In the genomic region with DNA sequence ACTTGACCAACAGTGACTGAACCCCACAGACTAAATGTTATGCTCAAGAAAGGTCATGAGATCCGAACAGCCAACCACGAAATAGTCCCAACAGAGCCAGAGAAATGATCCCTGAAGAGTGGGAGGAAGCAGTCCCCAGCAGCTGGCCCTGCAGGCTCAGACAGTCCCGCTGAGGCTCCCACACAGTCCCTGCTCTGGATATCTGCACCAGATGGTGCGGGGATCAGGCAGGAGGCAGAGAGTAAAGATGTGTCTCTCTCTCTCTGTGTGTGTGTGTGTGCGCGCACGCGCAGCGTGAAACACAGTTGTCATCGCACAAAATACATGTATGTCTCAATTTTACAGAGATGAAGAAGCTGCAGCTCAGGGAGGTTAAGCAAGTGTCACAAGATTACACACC, we compare ENCODE assay signal across 16 cellular contexts. TPM values are rescaled to one million over a fixed set of nuclear protein-coding genes. Genes with fewer than 3 reads are reported as not detected.
A peak's percentile ranks its signal among the peaks of the same experiment; 100 is the strongest.
DNase-seq lines count a peak whose midpoint lies in the region; ATAC-seq, FAIRE-seq and TF ChIP-seq lines count a peak whose summit lies in the region.
"Had no signal": no experiment of that assay in that cellular context is flagged by ENCODE, and none has a peak within 500 bp of the region (broad histone marks: within the 10 kb centered on the region; RNA-seq: fewer than 3 reads in every experiment).

No MANE protein-coding gene starts in this region.

- H3K4me2 ChIP-seq in GM12878 (ENCODE audit: control insufficient read depth, insufficient read depth) (no peak overlapping the region), smooth muscle cell (peak overlapping the region; percentile 35)

- H3K27ac ChIP-seq in GM12878 (ENCODE audit: control insufficient read depth, insufficient read depth): no peak overlapping the region
- peak overlapping the region; percentile 86 for H3K27ac ChIP-seq in smooth muscle cell (ENCODE audit: low read depth)
- H3K27ac ChIP-seq in CD8-positive, alpha-beta memory T cell (ENCODE audit: low read depth, low read length): no peak overlapping the region
- H3K27ac ChIP-seq: BLaER1 treated with 17β-estradiol and CSF1 and Interleukin-3, amounts not matched to agents 10 nM and 100 nM; upper lobe of right lung had no signal

- DNase-seq in MV-4-11 (lab: John Stamatoyannopoulos, UW) (peak; percentile 50), GM12878 (ENCODE audit: low read depth, low spot score) (no peak), left ventricle myocardium superior (peak; percentile 52), smooth muscle cell (lab: John Stamatoyannopoulos, UW; ENCODE audit: unreplicated experiment) (no peak), GDM1 (lab: John Stamatoyannopoulos, UW) (no peak)
- DNase-seq in activated CD8-positive, alpha-beta T cell treated with anti-CD3 and anti-CD28 coated beads, Interleukin-2, amount 10 ng/mL, durations not matched to agents 7 days and 5 days: no peak
- no peak for DNase-seq in CD8-positive, alpha-beta memory T cell
- DNase-seq: activated effector memory CD4-positive, alpha-beta T cell treated with Interleukin-2 at 50 U/mL for 16 hours; DMS79; IMR-90; stimulated activated naive B cell treated with anti-CD40 and anti-IgM and Interleukin-4, amounts not matched to agents 10 μg/mL and 1 μg/mL and 100 μg/mL, for 72 hours; upper lobe of right lung had no signal

- CTCF ChIA-PET in GM12878 (lab: Yijun Ruan, JAX): no interaction called here
- CTCF ChIA-PET in activated CD8-positive, alpha-beta T cell treated with anti-CD3 and anti-CD28 coated beads, Interleukin-2, amount 10 ng/mL, durations not matched to agents 7 days and 5 days (lab: Charles Lee): no interaction called here
- CTCF ChIA-PET in CD8-positive, alpha-beta memory T cell (lab: Charles Lee): no interaction called here

- H3K4me3 ChIP-seq in GM12878 (no peak overlapping the region), smooth muscle cell (no peak overlapping the region)
- H3K4me3 ChIP-seq in CD8-positive, alpha-beta memory T cell (ENCODE audit: low read length): no peak overlapping the region
- H3K4me3 ChIP-seq: BLaER1 treated with 17β-estradiol and CSF1 and Interleukin-3, amounts not matched to agents 10 nM and 100 nM; skin epidermis; upper lobe of right lung had no signal

- TF ChIP-seq CTCF in GM12878 (IDR thresholded peaks at IDR 0.05 in 2 of 3, conservative IDR thresholded peaks at IDR 0.05 in 1 of 3; ENCODE audit: control insufficient read depth in 2 of 3, extremely low read depth in 1 of 3, insufficient read depth in 1 of 3, low read depth in 3 of 3, low read length in 3 of 3) (no peak), smooth muscle cell (IDR thresholded peaks at IDR 0.05; ENCODE audit: borderline replicate concordance, insufficient read depth, poor library complexity, severe bottlenecking) (no peak)

- H4K20me1 ChIP-seq in GM12878 (ENCODE audit: control insufficient read depth, insufficient read depth) (no peaks in the 10 kb centered on the region), smooth muscle cell (ENCODE audit: low read depth) (no peaks in the 10 kb centered on the region)
- H4K20me1 ChIP-seq: BLaER1 treated with 17β-estradiol and CSF1 and Interleukin-3, amounts not matched to agents 10 nM and 100 nM had no signal

- H3K36me3 ChIP-seq in GM12878 (ENCODE audit: control insufficient read depth in 2 of 2, insufficient read depth in 2 of 2, low read length in 1 of 2) (no peaks in the 10 kb centered on the region), smooth muscle cell (ENCODE audit: low read depth) (no peaks in the 10 kb centered on the region)
- no peaks in the 10 kb centered on the region for H3K36me3 ChIP-seq in CD8-positive, alpha-beta memory T cell (ENCODE audit: insufficient read depth, low read length)
- H3K36me3 ChIP-seq: BLaER1 treated with 17β-estradiol and CSF1 and Interleukin-3, amounts not matched to agents 10 nM and 100 nM; upper lobe of right lung had no signal

- no peak overlapping the region for H2AFZ ChIP-seq in GM12878 (ENCODE audit: control insufficient read depth, low read depth, low read length)
- H2AFZ ChIP-seq in smooth muscle cell (ENCODE audit: low read depth): peak overlapping the region; percentile 41

- no peaks in the 10 kb centered on the region for H3K4me1 Mint-ChIP-seq in activated CD8-positive, alpha-beta T cell treated with anti-CD3 and anti-CD28 coated beads, Interleukin-2, amount 10 ng/mL, durations not matched to agents 7 days and 5 days (ENCODE audit: low read depth)
- no peaks in the 10 kb centered on the region for H3K4me1 Mint-ChIP-seq in CD8-positive, alpha-beta memory T cell
- H3K4me1 Mint-ChIP-seq: stimulated activated naive B cell treated with anti-CD40 and anti-IgM and Interleukin-4, amounts not matched to agents 10 μg/mL and 1 μg/mL and 100 μg/mL, for 72 hours had no signal

- SMC1A ChIA-PET in GM12878 (lab: Charles Lee; ENCODE audit: uncharacterized antibody, unreplicated experiment): no interaction called here

- WGBS in GM12878 (ENCODE audit: insufficient coverage, insufficient replicate concordance, low lambda C conversion rate, missing lambda C conversion rate): 58% methylated on average over 10 of the region's 10 CpGs
- WGBS in smooth muscle cell (ENCODE audit: low lambda C conversion rate): 53% methylated on average over 10 of the region's 10 CpGs

- H3K79me2 ChIP-seq in GM12878 (ENCODE audit: control insufficient read depth, insufficient read depth, low read length): no peaks in the 10 kb centered on the region
- H3K79me2 ChIP-seq in smooth muscle cell (ENCODE audit: low read depth): no peaks in the 10 kb centered on the region

- POLR2A ChIA-PET in GM12878 (lab: Charles Lee): no interaction called here
- POLR2A ChIA-PET in activated CD8-positive, alpha-beta T cell treated with anti-CD3 and anti-CD28 coated beads, Interleukin-2, amount 10 ng/mL, durations not matched to agents 7 days and 5 days (lab: Charles Lee): no interaction called here
- POLR2A ChIA-PET in CD8-positive, alpha-beta memory T cell (lab: Charles Lee): no interaction called here

- no peak overlapping the region for H3K4me3 Mint-ChIP-seq in activated CD8-positive, alpha-beta T cell treated with anti-CD3 and anti-CD28 coated beads, Interleukin-2, amount 10 ng/mL, durations not matched to agents 7 days and 5 days
- H3K4me3 Mint-ChIP-seq in CD8-positive, alpha-beta memory T cell: no peak overlapping the region
- H3K4me3 Mint-ChIP-seq: neural crest cell; stimulated activated naive B cell treated with anti-CD40 and anti-IgM and Interleukin-4, amounts not matched to agents 10 μg/mL and 1 μg/mL and 100 μg/mL, for 72 hours had no signal

- H3K27me3 Mint-ChIP-seq in activated CD8-positive, alpha-beta T cell treated with anti-CD3 and anti-CD28 coated beads, Interleukin-2, amount 10 ng/mL, durations not matched to agents 7 days and 5 days (ENCODE audit: low read depth): no peaks in the 10 kb centered on the region
- no peaks in the 10 kb centered on the region for H3K27me3 Mint-ChIP-seq in CD8-positive, alpha-beta memory T cell
- H3K27me3 Mint-ChIP-seq: stimulated activated naive B cell treated with anti-CD40 and anti-IgM and Interleukin-4, amounts not matched to agents 10 μg/mL and 1 μg/mL and 100 μg/mL, for 72 hours had no signal

- no peak for TF ChIP-seq POLR2A in GM12878 (IDR thresholded peaks at IDR 0.05; ENCODE audit: low read depth, low read length)

- TF ChIP-seq EP300 in GM12878 (IDR thresholded peaks at IDR 0.05; ENCODE audit: borderline replicate concordance in 1 of 2, control insufficient read depth in 1 of 2, low read depth in 2 of 2, low read length in 2 of 2): no peak

- no peak overlapping the region for H3K27ac Mint-ChIP-seq in activated CD8-positive, alpha-beta T cell treated with anti-CD3 and anti-CD28 coated beads, Interleukin-2, amount 10 ng/mL, durations not matched to agents 7 days and 5 days
- no peak overlapping the region for H3K27ac Mint-ChIP-seq in CD8-positive, alpha-beta memory T cell
- H3K27ac Mint-ChIP-seq: stimulated activated naive B cell treated with anti-CD40 and anti-IgM and Interleukin-4, amounts not matched to agents 10 μg/mL and 1 μg/mL and 100 μg/mL, for 72 hours had no signal

- FAIRE-seq in GM12878 (lab: Jason Lieb, UNC): no peak

- H3K9me3 Mint-ChIP-seq in activated CD8-positive, alpha-beta T cell treated with anti-CD3 and anti-CD28 coated beads, Interleukin-2, amount 10 ng/mL, durations not matched to agents 7 days and 5 days (ENCODE audit: insufficient read depth): no peaks in the 10 kb centered on the region
- peaks cover 0 to 8% (median 5%) of the 10 kb centered on the region in 5 donors for H3K9me3 Mint-ChIP-seq in CD8-positive, alpha-beta memory T cell
- H3K9me3 Mint-ChIP-seq: neural crest cell had no signal

- TF ChIP-seq RAD21 in GM12878 (IDR thresholded peaks at IDR 0.05; ENCODE audit: insufficient read depth, low read depth, low read length): no peak

- no peak overlapping the region for H3K9ac ChIP-seq in GM12878 (ENCODE audit: control insufficient read depth, insufficient read depth, low read length)
- H3K9ac ChIP-seq in smooth muscle cell (ENCODE audit: low read depth): no peak overlapping the region
- H3K9ac ChIP-seq: BLaER1 treated with 17β-estradiol and CSF1 and Interleukin-3, amounts not matched to agents 10 nM and 100 nM had no signal

- H3K4me1 ChIP-seq in GM12878 (ENCODE audit: control insufficient read depth, insufficient read depth, low read length) (no peaks in the 10 kb centered on the region), smooth muscle cell (ENCODE audit: low read depth) (peaks cover 10% of the 10 kb centered on the region)
- no peaks in the 10 kb centered on the region for H3K4me1 ChIP-seq in CD8-positive, alpha-beta memory T cell (ENCODE audit: insufficient read depth, low read length)
- H3K4me1 ChIP-seq: upper lobe of right lung had no signal

- in situ Hi-C loops in GM12878 (cut with MboI): no loop called here

- H3K36me3 Mint-ChIP-seq in activated CD8-positive, alpha-beta T cell treated with anti-CD3 and anti-CD28 coated beads, Interleukin-2, amount 10 ng/mL, durations not matched to agents 7 days and 5 days (ENCODE audit: low read depth): no peaks in the 10 kb centered on the region
- H3K36me3 Mint-ChIP-seq in CD8-positive, alpha-beta memory T cell: no peaks in the 10 kb centered on the region
- H3K36me3 Mint-ChIP-seq: stimulated activated naive B cell treated with anti-CD40 and anti-IgM and Interleukin-4, amounts not matched to agents 10 μg/mL and 1 μg/mL and 100 μg/mL, for 72 hours had no signal

- no TSS peak for BruUV-seq in GM12878 (replicated peaks; lab: Mats Ljungman, UMichigan)

- no peaks in the 10 kb centered on the region for H3K9me3 ChIP-seq in GM12878 (replicated peaks; ENCODE audit: control insufficient read depth, insufficient read depth, low read length)
- H3K9me3 ChIP-seq in smooth muscle cell (replicated peaks; ENCODE audit: low read depth): no peaks in the 10 kb centered on the region
- no peaks in the 10 kb centered on the region for H3K9me3 ChIP-seq in CD8-positive, alpha-beta memory T cell (ENCODE audit: low read length)
- H3K9me3 ChIP-seq: BLaER1 treated with 17β-estradiol and CSF1 and Interleukin-3, amounts not matched to agents 10 nM and 100 nM; upper lobe of right lung had no signal

- intact Hi-C loops in GM12878 (cut with micrococcal nuclease; ENCODE audit: unreplicated experiment): no loop called here
- intact Hi-C loops in left ventricle myocardium superior (cut with micrococcal nuclease): no loop called here

- no peaks in the 10 kb centered on the region; a peak in 1 of 4 replicates for H3K27me3 ChIP-seq in GM12878 (replicated peaks in 1 of 2; ENCODE audit: control insufficient read depth in 2 of 2, insufficient read depth in 2 of 2, low read length in 1 of 2)
- no peaks in the 10 kb centered on the region for H3K27me3 ChIP-seq in smooth muscle cell (ENCODE audit: low read depth)
- H3K27me3 ChIP-seq in CD8-positive, alpha-beta memory T cell (ENCODE audit: insufficient read depth, low read length, poor library complexity, severe bottlenecking): no peaks in the 10 kb centered on the region
- H3K27me3 ChIP-seq: BLaER1 treated with 17β-estradiol and CSF1 and Interleukin-3, amounts not matched to agents 10 nM and 100 nM; upper lobe of right lung had no signal

- ATAC-seq in GM12878 (no peak), left ventricle myocardium superior (peak; percentile 86)
- no peak for ATAC-seq in activated CD8-positive, alpha-beta T cell treated with anti-CD3 and anti-CD28 coated beads, Interleukin-2, amount 10 ng/mL, durations not matched to agents 7 days and 5 days
- ATAC-seq: stimulated activated naive B cell treated with anti-CD40 and anti-IgM and Interleukin-4, amounts not matched to agents 10 μg/mL and 1 μg/mL and 100 μg/mL, for 72 hours; upper lobe of right lung had no signal

- peaks cover 33% of the 10 kb centered on the region for H3F3A ChIP-seq in smooth muscle cell (ENCODE audit: low read depth)

- RAD21 ChIA-PET in GM12878 (lab: Charles Lee; ENCODE audit: unreplicated experiment): no interaction called here

RNA-seq across cellular contexts. Expression of a gene that starts 28.0 kb away (rescaled TPM):
- 1.2 and 1.4 TPM in 2 replicates for total RNA-seq in GM12878 (2013; cell fraction: nucleolus; rRNA removed)
- total RNA-seq in GM12878 (2014; rRNA removed): under 0.01 TPM in 1 of 2 replicates, not detected in the other
- total RNA-seq in GM12878 (2014; rRNA removed; fragmentation: Illumina TruSeq; extraction: Trizol): under 0.01 TPM in 1 of 2 replicates, not detected in the other
- 0.03 and 0.05 TPM in 2 replicates for total RNA-seq in GM12878 (2021)
- polyA plus RNA-seq in GM12878 (2011; ENCODE audit: low read depth): not detected
- polyA plus RNA-seq in GM12878 (2011; rRNA removed): 0.01 and 0.06 TPM in 2 replicates
- under 0.01 TPM in 1 of 2 replicates, not detected in the other for polyA plus RNA-seq in GM12878 (2011; cell fraction: cytosol; rRNA removed)
- polyA plus RNA-seq in GM12878 (2011; cell fraction: nucleus; rRNA removed): 0.03 and 0.04 TPM in 2 replicates
- 0.01 TPM in 1 of 2 replicates, not detected in the other for polyA plus RNA-seq in GM12878 (2012)
- polyA plus RNA-seq in GM12878 (2014; fragmentation: Illumina TruSeq; extraction: Trizol): under 0.01 TPM in 1 of 2 replicates, not detected in the other
- under 1 TPM in 1 of 2 experiments, not detected in 1; under 0.01 TPM for polyA plus RNA-seq in GM12878 (2014; fragmentation: Nextera tagmentation; extraction: Ambion mirVana)
- polyA plus RNA-seq in GM12878 (2014; rRNA removed): not detected in 2 replicates
- not detected for polyA plus RNA-seq in GM12878 (2016; fragmentation: Nextera tagmentation; extraction: Ambion mirVana)
- under 0.01 and 0.05 TPM in 2 replicates for polyA minus RNA-seq in GM12878 (2011; rRNA and poly(A)+ RNA removed)
- not detected in 2 replicates for polyA minus RNA-seq in GM12878 (2011; cell fraction: cytosol; rRNA and poly(A)+ RNA removed)
- polyA minus RNA-seq in GM12878 (2011; cell fraction: nucleus; rRNA and poly(A)+ RNA removed): under 0.01 TPM in 1 of 2 replicates, not detected in the other
- total RNA-seq in left ventricle myocardium superior: 10.9 TPM
- total RNA-seq in smooth muscle cell: 1.1 and 1.6 TPM in 2 replicates
- 0.08 and 0.18 TPM in 2 replicates for polyA plus RNA-seq in smooth muscle cell
- not detected for total RNA-seq in activated CD8-positive, alpha-beta T cell treated with anti-CD3 and anti-CD28 coated beads, Interleukin-2, amount 10 ng/mL, durations not matched to agents 7 days and 5 days
- total RNA-seq in CD8-positive, alpha-beta memory T cell: not detected
- polyA plus RNA-seq in CD8-positive, alpha-beta memory T cell: not detected
- total RNA-seq: activated CD8-positive, alpha-beta memory T cell treated with anti-CD3 and anti-CD28 coated beads for 36 hours had no signal

Comparison
In these comparisons a context has a peak if more than half of its experiments do, and no peak if none do; other contexts are left out.
1. DNase-seq: peak in MV-4-11 (single experiment) and left ventricle myocardium superior (single experiment); none in GM12878 (single experiment), smooth muscle cell (single experiment), activated CD8-positive, alpha-beta T cell treated with anti-CD3 and anti-CD28 coated beads, Interleukin-2, amount 10 ng/mL, durations not matched to agents 7 days and 5 days (single experiment), CD8-positive, alpha-beta memory T cell (0 of 5) and GDM1 (single experiment).